30 cellular contexts compared by ENCODE assay signal in the genomic region with DNA sequence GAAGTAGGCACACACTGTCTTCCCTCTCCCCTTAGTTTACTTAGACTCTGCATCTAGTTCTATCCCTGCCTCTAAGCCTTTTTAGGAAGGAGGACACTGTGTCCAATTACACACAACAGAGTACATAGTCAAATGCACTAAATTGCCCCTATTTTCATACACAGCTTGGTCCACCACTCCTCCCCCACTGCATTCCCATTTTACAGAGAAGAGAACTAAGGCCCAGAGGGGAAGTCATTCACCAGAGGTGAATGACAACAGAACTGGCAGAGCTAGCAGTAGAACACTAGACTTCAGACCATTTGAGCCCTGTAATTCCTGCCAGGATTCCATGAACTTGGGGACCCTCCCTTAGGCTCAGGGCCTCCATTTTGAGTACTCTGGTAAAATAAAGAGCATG. TPM values are rescaled to one million over a fixed set of nuclear protein-coding genes. Genes with fewer than 3 reads are reported as not detected.
"Had no signal": no experiment of that assay in that cellular context is flagged by ENCODE, and none has a peak within 500 bp of the region (broad histone marks: within the 10 kb centered on the region; RNA-seq: fewer than 3 reads in every experiment).

No MANE protein-coding gene starts in this region.

- H3K4me1 ChIP-seq: pancreas, testis, uterus had no signal

- H3K9me3 ChIP-seq: ascending aorta, neutrophil, pancreas, sigmoid colon, testis, uterus had no signal

- ATAC-seq: activated naive CD4-positive, alpha-beta T cell treated with anti-CD3 and anti-CD28 coated beads, Interleukin-2, amount 50 U/mL, for 72 hours; activated T-helper 17 cell treated with anti-CD3 and anti-CD28 coated beads, Interleukin-2, amount 50 U/mL, for 72 hours; left lobe of liver; pancreas; stimulated activated memory B cell treated with anti-CD40 and anti-IgM and Interleukin-4, amounts not matched to agents 10 μg/mL and 1 μg/mL and 100 μg/mL, for 72 hours; T-cell had no signal

- H3K36me3 ChIP-seq: ascending aorta, neutrophil, pancreas, sigmoid colon, uterus had no signal

- H3K27ac Mint-ChIP-seq: activated CD4-positive, alpha-beta T cell treated with anti-CD3 and anti-CD28 coated beads, Interleukin-2, amount 10 ng/mL, durations not matched to agents 7 days and 5 days; activated naive CD4-positive, alpha-beta T cell treated with anti-CD3 and anti-CD28 coated beads, Interleukin-2, amount 50 U/mL, for 72 hours; activated T-cell treated with anti-CD3 and anti-CD28 coated beads, Interleukin-2, amount 50 U/mL, for 24 hours; activated T-helper 17 cell treated with anti-CD3 and anti-CD28 coated beads, Interleukin-2, amount 50 U/mL, for 72 hours; stimulated activated memory B cell treated with anti-CD40 and anti-IgM and Interleukin-4, amounts not matched to agents 10 μg/mL and 1 μg/mL and 100 μg/mL, for 72 hours; T-cell; T-helper 2 cell treated with Interferon-gamma antibody and Interleukin-4, amounts not matched to agents 5 μg/mL and 100 μg/mL, for 36 hours had no signal

- H3K4me3 ChIP-seq: ascending aorta, lung, pancreas, sigmoid colon, smooth muscle cell, testis had no signal

- DNase-seq: activated CD4-positive, alpha-beta T cell treated with anti-CD3 and anti-CD28 coated beads, Interleukin-2, amount 10 ng/mL, durations not matched to agents 7 days and 5 days; activated CD4-positive, CD25-positive, alpha-beta regulatory T cell treated with anti-CD3 and anti-CD28 coated beads, Interleukin-2, amount 50 U/mL, for 72 hours; activated T-cell treated with anti-CD3 and anti-CD28 coated beads, Interleukin-2, amount 50 U/mL, for 24 hours; cerebellar nuclear complex; effector CD4-positive, alpha-beta T cell; erythroblast; foreskin fibroblast; naive B cell; pancreas; stimulated activated CD4-positive, alpha-beta T cell treated with anti-CD3 and anti-CD28 coated beads, Interleukin-15, amount 100 ng/mL, for 24 hours; T-cell; trophoblast cell; uterus had no signal

- H3K4me3 Mint-ChIP-seq: activated CD4-positive, alpha-beta T cell treated with anti-CD3 and anti-CD28 coated beads, Interleukin-2, amount 10 ng/mL, durations not matched to agents 7 days and 5 days; activated T-cell treated with anti-CD3 and anti-CD28 coated beads, Interleukin-2, amount 50 U/mL, for 24 hours; activated T-helper 17 cell treated with anti-CD3 and anti-CD28 coated beads, Interleukin-2, amount 50 U/mL, for 72 hours; stimulated activated memory B cell treated with anti-CD40 and anti-IgM and Interleukin-4, amounts not matched to agents 10 μg/mL and 1 μg/mL and 100 μg/mL, for 72 hours; T-helper 2 cell treated with Interferon-gamma antibody and Interleukin-4, amounts not matched to agents 5 μg/mL and 100 μg/mL, for 36 hours had no signal

- H3K36me3 Mint-ChIP-seq: stimulated activated memory B cell treated with anti-CD40 and anti-IgM and Interleukin-4, amounts not matched to agents 10 μg/mL and 1 μg/mL and 100 μg/mL, for 72 hours had no signal

- FAIRE-seq: endometrium, pancreas had no signal

- H3K27ac ChIP-seq: ascending aorta, neutrophil, pancreas, sigmoid colon, testis, VCaP had no signal

- H3K9me3 Mint-ChIP-seq: activated CD4-positive, alpha-beta T cell treated with anti-CD3 and anti-CD28 coated beads, Interleukin-2, amount 10 ng/mL, durations not matched to agents 7 days and 5 days; activated naive CD4-positive, alpha-beta T cell treated with anti-CD3 and anti-CD28 coated beads, Interleukin-2, amount 50 U/mL, for 72 hours; activated T-cell treated with anti-CD3 and anti-CD28 coated beads, Interleukin-2, amount 50 U/mL, for 24 hours; activated T-helper 17 cell treated with anti-CD3 and anti-CD28 coated beads, Interleukin-2, amount 50 U/mL, for 72 hours; stimulated activated memory B cell treated with anti-CD40 and anti-IgM and Interleukin-4, amounts not matched to agents 10 μg/mL and 1 μg/mL and 100 μg/mL, for 72 hours; T-cell; T-helper 2 cell treated with Interferon-gamma antibody and Interleukin-4, amounts not matched to agents 5 μg/mL and 100 μg/mL, for 36 hours had no signal

- H3K4me2 ChIP-seq: smooth muscle cell had no signal

RNA-seq across cellular contexts. Expression of a gene that starts 1.1 kb away (rescaled TPM):
- total RNA-seq: activated CD4-positive, alpha-beta T cell treated with anti-CD3 and anti-CD28 coated beads, Interleukin-2, amount 10 ng/mL, durations not matched to agents 7 days and 5 days; activated naive CD4-positive, alpha-beta T cell treated with anti-CD3 and anti-CD28 coated beads, Interleukin-2, amount 50 U/mL, for 72 hours; activated T-helper 17 cell treated with anti-CD3 and anti-CD28 coated beads, Interleukin-2, amount 50 U/mL, for 72 hours; fibroblast of lung; glomerular endothelial cell; renal cortical epithelial cell had no signal
- polyA plus RNA-seq: fibroblast of lung, smooth muscle cell had no signal

RNA-seq across cellular contexts. Expression of a gene that starts 28.2 kb away (rescaled TPM):
- polyA plus RNA-seq: fibroblast of lung had no signal

RNA-seq across cellular contexts. Expression of a gene that starts 56.4 kb away (rescaled TPM):
- total RNA-seq: ascending aorta, fibroblast of lung, glomerular endothelial cell, mesenteric fat pad, sigmoid colon had no signal
